8 cellular contexts compared by ENCODE assay signal in genomic region chr5:122774861-122775712, GRCh38. TPM values are rescaled to one million over a fixed set of nuclear protein-coding genes. Genes with fewer than 3 reads are reported as not detected.
A peak's percentile ranks its signal among the peaks of the same experiment; 100 is the strongest.
DNase-seq lines count a peak whose midpoint lies in the region; ATAC-seq and TF ChIP-seq lines count a peak whose summit lies in the region.

A gene with protein sequence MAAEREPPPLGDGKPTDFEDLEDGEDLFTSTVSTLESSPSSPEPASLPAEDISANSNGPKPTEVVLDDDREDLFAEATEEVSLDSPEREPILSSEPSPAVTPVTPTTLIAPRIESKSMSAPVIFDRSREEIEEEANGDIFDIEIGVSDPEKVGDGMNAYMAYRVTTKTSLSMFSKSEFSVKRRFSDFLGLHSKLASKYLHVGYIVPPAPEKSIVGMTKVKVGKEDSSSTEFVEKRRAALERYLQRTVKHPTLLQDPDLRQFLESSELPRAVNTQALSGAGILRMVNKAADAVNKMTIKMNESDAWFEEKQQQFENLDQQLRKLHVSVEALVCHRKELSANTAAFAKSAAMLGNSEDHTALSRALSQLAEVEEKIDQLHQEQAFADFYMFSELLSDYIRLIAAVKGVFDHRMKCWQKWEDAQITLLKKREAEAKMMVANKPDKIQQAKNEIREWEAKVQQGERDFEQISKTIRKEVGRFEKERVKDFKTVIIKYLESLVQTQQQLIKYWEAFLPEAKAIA (plus strand): TSS chr5:122775080. CDS start chr5:122775104, 24 bp downstream.

- H3K27me3 Mint-ChIP-seq in GM23338 (ENCODE audit: insufficient read depth, low read depth, poor library complexity) = peaks cover 3% of the 10 kb centered on the region

- no peaks in the 10 kb centered on the region for H3K9me3 ChIP-seq in ES-I3 (ENCODE audit: control insufficient read depth, insufficient read depth, low read length)
- H3K9me3 ChIP-seq in SJSA1 (replicated peaks) = no peaks in the 10 kb centered on the region
- peaks cover 3% of the 10 kb centered on the region for H3K9me3 ChIP-seq in neuron (ENCODE audit: low read length)
- H3K9me3 ChIP-seq in subcutaneous abdominal adipose tissue (ENCODE audit: control insufficient read depth in 5 of 5, low read length in 5 of 5) = no peaks in the 10 kb centered on the region

- no peak for TF ChIP-seq CTCF in GM23338 (conservative IDR thresholded peaks at IDR 0.05; ENCODE audit: low read depth in 2 of 2)

- no peaks in the 10 kb centered on the region for H3K4me1 ChIP-seq in ES-I3 (ENCODE audit: insufficient read depth, low read length)
- H3K4me1 ChIP-seq in GM23338 (ENCODE audit: insufficient read depth) = peaks cover 14% of the 10 kb centered on the region
- peaks cover 37% of the 10 kb centered on the region for H3K4me1 ChIP-seq in SJSA1 (replicated peaks)
- peaks cover 13% of the 10 kb centered on the region for H3K4me1 ChIP-seq in neuron (ENCODE audit: insufficient read depth, low read length)
- peaks cover 0 to 31% (median 25%) of the 10 kb centered on the region in 5 donors for H3K4me1 ChIP-seq in subcutaneous abdominal adipose tissue (ENCODE audit: control insufficient read depth in 5 of 5, insufficient read depth in 5 of 5, low read length in 5 of 5)

- peaks cover 2% of the 10 kb centered on the region; the same call in 1 of the 2 replicates for H4K20me1 ChIP-seq in GM23338 (replicated peaks; ENCODE audit: insufficient read depth)

- H3K4me2 ChIP-seq in GM23338 = peak within 1 kb of the TSS; percentile 94

- peaks cover 14% of the 10 kb centered on the region for H3K4me1 Mint-ChIP-seq in GM23338

- H3K36me3 ChIP-seq in ES-I3 (ENCODE audit: insufficient read depth, low read length) = no peaks in the 10 kb centered on the region
- no peaks in the 10 kb centered on the region for H3K36me3 ChIP-seq in GM23338 (ENCODE audit: insufficient read depth)
- peaks cover 4% of the 10 kb centered on the region for H3K36me3 ChIP-seq in SJSA1
- H3K36me3 ChIP-seq in neuron (ENCODE audit: insufficient read depth, low read length) = no peaks in the 10 kb centered on the region
- no peaks in the 10 kb centered on the region for H3K36me3 ChIP-seq in subcutaneous abdominal adipose tissue (ENCODE audit: control insufficient read depth in 5 of 5, insufficient read depth in 5 of 5, low read length in 5 of 5)

- peaks cover 46% of the 10 kb centered on the region for H3K79me2 ChIP-seq in GM23338 (replicated peaks; ENCODE audit: insufficient read depth)

- no peaks in the 10 kb centered on the region for H3K9me2 ChIP-seq in GM23338 (ENCODE audit: insufficient read depth)

- H3K4me3 ChIP-seq in GM23338 (peak within 1 kb of the TSS; percentile 97), SJSA1 (peak within 1 kb of the TSS; percentile 84), neuron (ENCODE audit: low read length) (peak within 1 kb of the TSS; percentile 92), subcutaneous abdominal adipose tissue (ENCODE audit: low read depth in 1 of 5, low read length in 5 of 5) (peak within 1 kb of the TSS; percentile 91 to 100 (median 98))

- DNase-seq in GM23338 (ENCODE audit: low spot score) = peak; percentile 96
- peak; percentile 79 for DNase-seq in LHCN-M2 (ENCODE audit: low read depth)
- DNase-seq in SJSA1 (ENCODE audit: low read depth in 1 of 2, low spot score in 2 of 2) = peak; percentile 83 to 92
- DNase-seq in activated naive CD4-positive, alpha-beta T cell (lab: John Stamatoyannopoulos, UW) = peak; percentile 62 to 85 (median 72)
- DNase-seq in foreskin melanocyte = peak; percentile 64

- H2AFZ ChIP-seq in GM23338 = peak within 1 kb of the TSS; percentile 93
- H2AFZ ChIP-seq in neuron (ENCODE audit: low read depth, low read length) = peak within 1 kb of the TSS; percentile 50

- H3K36me3 Mint-ChIP-seq in GM23338 (ENCODE audit: low read depth) = no peaks in the 10 kb centered on the region; the same call in 2 of the 3 replicates

- no peaks in the 10 kb centered on the region for H3K27me3 ChIP-seq in GM23338 (ENCODE audit: insufficient read depth)
- no peaks in the 10 kb centered on the region for H3K27me3 ChIP-seq in SJSA1 (replicated peaks)
- H3K27me3 ChIP-seq in neuron (ENCODE audit: insufficient read depth, low read length) = peaks cover 4% of the 10 kb centered on the region
- no peaks in the 10 kb centered on the region for H3K27me3 ChIP-seq in subcutaneous abdominal adipose tissue (ENCODE audit: control insufficient read depth in 5 of 5, insufficient read depth in 4 of 5, low read length in 5 of 5)

- no peaks in the 10 kb centered on the region for H3K9me3 Mint-ChIP-seq in GM23338

- H3K27ac ChIP-seq in GM23338 (ENCODE audit: low read depth) = peak within 1 kb of the TSS; percentile 67
- H3K27ac ChIP-seq in SJSA1 = peak within 1 kb of the TSS; percentile 47
- peak within 1 kb of the TSS; percentile 84 for H3K27ac ChIP-seq in subcutaneous abdominal adipose tissue (ENCODE audit: low read depth, low read length)

- peak; percentile 94 for ATAC-seq in GM23338

- no peaks in the 10 kb centered on the region for H3F3A ChIP-seq in GM23338 (replicated peaks; ENCODE audit: low read depth)

- H3K27ac Mint-ChIP-seq in GM23338 = peak within 1 kb of the TSS; percentile 90

- H3K9ac ChIP-seq in ES-I3 (ENCODE audit: low read depth, low read length) = peak within 1 kb of the TSS; percentile 90
- H3K9ac ChIP-seq in subcutaneous abdominal adipose tissue (ENCODE audit: low read length in 5 of 5) = peak within 1 kb of the TSS; percentile 81 to 96 (median 93)

- H3K4me3 Mint-ChIP-seq in GM23338 = peak within 1 kb of the TSS; percentile 98

TF ChIP-seq in GM23338, 12 proteins besides CTCF, POLR2A, EP300 and RAD21 (continues in another document):
- TF ChIP-seq NANOG (IDR thresholded peaks at IDR 0.05; ENCODE audit: borderline replicate concordance) (no peak), EZH2phosphoT487 (IDR thresholded peaks at IDR 0.05; ENCODE audit: unreplicated experiment) (no peak), ZNF331 (CRISPR knock-in tag; IDR thresholded peaks at IDR 0.05; ENCODE audit: low read depth) (no peak), POLR2AphosphoS5 (IDR thresholded peaks at IDR 0.05; ENCODE audit: low read depth) (peak; percentile 91), JUNB (IDR thresholded peaks at IDR 0.05; ENCODE audit: unreplicated experiment) (no peak), ZNF462 (CRISPR knock-in tag; IDR thresholded peaks at IDR 0.05) (no peak), EZH2 (IDR thresholded peaks at IDR 0.05; ENCODE audit: low read depth, unreplicated experiment) (no peak)

RNA-seq across cellular contexts. Expression of the gene that starts here (rescaled TPM):
- 67.8 and 70.2 TPM in 2 replicates for total RNA-seq in GM23338 (2014; rRNA removed; shearing (Covaris generic))
- 37.2 and 50.8 TPM in 2 replicates for polyA plus RNA-seq in GM23338 (2016; fragmentation: Nextera tagmentation; extraction: Ambion mirVana)
- total RNA-seq in LHCN-M2 (2014; rRNA removed) = 42.7 and 49.1 TPM in 2 replicates
- polyA plus RNA-seq in LHCN-M2 (2012) = 33.1 TPM
- total RNA-seq in SJSA1 (2014; rRNA removed; shearing (Covaris generic)) = 70.0 and 91.4 TPM in 2 replicates

Comparison
In these comparisons a context has a peak if more than half of its experiments do, and no peak if none do; other contexts are left out.
1. Peak in every context shown above with its lines: DNase-seq, ATAC-seq, H3K4me3 ChIP-seq and H3K27ac ChIP-seq.